Comparison of ENCODE assay signal across 11 cellular contexts in the genomic region with DNA sequence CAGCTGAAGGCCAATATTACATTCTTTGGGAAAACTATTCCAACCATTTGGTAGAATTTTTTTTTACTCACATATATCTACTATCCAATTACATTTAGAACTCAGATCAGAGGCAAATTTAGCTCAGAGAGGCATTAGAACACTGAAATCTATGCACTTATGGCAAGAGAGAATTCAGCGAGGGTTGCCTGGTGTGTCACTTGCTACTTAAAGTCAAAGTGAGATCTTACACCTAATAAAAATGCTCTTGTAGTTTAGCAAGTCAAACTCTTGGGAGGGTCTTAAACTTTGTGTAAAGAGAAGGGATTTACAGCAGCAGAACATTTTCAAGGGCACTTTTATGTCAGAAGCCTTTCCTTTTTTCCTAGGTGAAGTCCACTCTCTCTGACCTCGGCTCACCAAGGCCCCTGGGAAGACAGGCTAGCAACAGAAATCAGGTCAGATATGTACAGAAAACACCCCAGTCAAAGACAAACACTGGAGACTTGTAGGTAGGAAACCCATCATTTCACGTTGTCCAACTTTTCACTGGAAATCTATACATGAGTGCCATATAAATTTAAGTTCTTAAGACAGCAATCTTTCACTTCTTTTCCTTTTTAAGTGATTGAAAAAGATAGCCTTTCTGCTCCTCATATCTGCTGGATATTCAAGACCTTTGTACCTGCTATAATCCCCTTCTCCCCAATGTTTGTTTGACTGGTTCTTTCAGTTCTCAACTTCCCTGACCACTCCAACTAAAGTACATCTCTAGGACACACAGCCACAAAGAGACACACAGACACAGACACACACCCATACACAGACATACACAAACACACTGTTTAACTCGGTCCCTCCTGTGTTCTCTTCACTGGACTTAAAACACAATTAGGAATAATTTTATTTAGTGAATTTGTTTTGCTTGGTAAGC.
"Had no signal": no experiment of that assay in that cellular context is flagged by ENCODE, and none has a peak within 500 bp of the region (broad histone marks: within the 10 kb centered on the region; RNA-seq: fewer than 3 reads in every experiment).

No MANE protein-coding gene starts in this region.

- H3K4me1 ChIP-seq: parathyroid adenoma had no signal

- H3K4me3 Mint-ChIP-seq: activated naive CD4-positive, alpha-beta T cell treated with anti-CD3 and anti-CD28 coated beads for 36 hours; neural crest cell; T-cell had no signal

- H3K9me3 Mint-ChIP-seq: activated naive CD4-positive, alpha-beta T cell treated with anti-CD3 and anti-CD28 coated beads for 36 hours; neural crest cell; T-cell had no signal

- DNase-seq: activated CD4-positive, alpha-beta T cell treated with anti-CD3 and anti-CD28 coated beads for 48 hours; activated CD8-positive, alpha-beta memory T cell treated with anti-CD3 and anti-CD28 coated beads for 24 hours; activated naive CD4-positive, alpha-beta T cell treated with anti-CD3 and anti-CD28 coated beads for 36 hours; hippocampal formation; right cardiac atrium; stimulated activated CD4-positive, alpha-beta T cell treated with anti-CD3 and anti-CD28 coated beads, Interleukin-2, amount 100 ng/mL, for 48 hours; stimulated activated naive CD4-positive, alpha-beta T cell treated with Interleukin-2 at 50 U/mL for 16 hours; T-cell; T1000 had no signal

- H2AFZ ChIP-seq: parathyroid adenoma had no signal

- H3K9ac ChIP-seq: parathyroid adenoma had no signal

- H3K79me2 ChIP-seq: parathyroid adenoma had no signal

- H3K27ac ChIP-seq: parathyroid adenoma had no signal

- H3K27ac Mint-ChIP-seq: activated naive CD4-positive, alpha-beta T cell treated with anti-CD3 and anti-CD28 coated beads for 36 hours; T-cell had no signal

- H3K4me1 Mint-ChIP-seq: T-cell had no signal

- H3K36me3 Mint-ChIP-seq: T-cell had no signal
